Comparison of ENCODE assay signal across 12 cellular contexts in the genomic region with DNA sequence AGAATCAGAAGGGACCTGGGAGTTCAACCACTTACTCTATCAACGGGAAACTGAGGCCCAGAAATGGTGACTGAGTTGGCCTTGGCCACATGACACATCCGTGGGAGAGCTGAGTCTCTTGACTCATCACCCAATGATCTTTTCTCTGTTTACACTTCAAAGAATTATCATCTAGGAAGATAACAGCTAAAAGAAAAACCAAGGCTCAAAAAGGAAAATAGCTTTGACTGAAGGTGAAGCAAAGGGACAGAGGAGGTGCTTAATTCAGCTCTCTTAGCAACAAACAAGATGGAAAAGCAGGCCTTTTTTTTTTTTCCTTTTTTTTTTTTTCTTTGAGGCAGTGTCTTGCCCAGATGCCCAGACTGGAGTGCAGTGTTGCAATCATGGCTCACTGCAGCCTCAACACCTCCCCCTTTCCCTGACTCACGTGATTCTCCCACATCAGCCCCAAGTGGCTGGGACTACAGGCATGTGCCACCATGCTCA. TPM values are rescaled to one million over a fixed set of nuclear protein-coding genes. Genes with fewer than 3 reads are reported as not detected.
DNase-seq lines count a peak whose midpoint lies in the region; ATAC-seq and TF ChIP-seq lines count a peak whose summit lies in the region.
"Had no signal": no experiment of that assay in that cellular context is flagged by ENCODE, and none has a peak within 500 bp of the region (broad histone marks: within the 10 kb centered on the region; RNA-seq: fewer than 3 reads in every experiment).

No MANE protein-coding gene starts in this region.

- H3K4me1 ChIP-seq in HEK293 (ENCODE audit: control insufficient read depth, insufficient read depth, low read length) (no peaks in the 10 kb centered on the region), RWPE2 (ENCODE audit: insufficient read depth, poor library complexity, severe bottlenecking) (peaks cover 8% of the 10 kb centered on the region), suprapubic skin (no peaks in the 10 kb centered on the region)

- H3K27ac ChIP-seq in HEK293 (ENCODE audit: extremely low read depth, low read depth, low read length), result no peak overlapping the region
- no peak overlapping the region for H3K27ac ChIP-seq in RWPE2 (ENCODE audit: poor library complexity, severe bottlenecking)
- H3K27ac ChIP-seq in suprapubic skin, result no peak overlapping the region

- TF ChIP-seq CTCF in HEK293 (tag by site-specific recombination; IDR thresholded peaks at IDR 0.05), result no peak
- TF ChIP-seq CTCF in RWPE2 (IDR thresholded peaks at IDR 0.05; ENCODE audit: poor library complexity, severe bottlenecking), result no peak
- no peak for TF ChIP-seq CTCF in suprapubic skin (IDR thresholded peaks at IDR 0.05)

- WGBS in suprapubic skin, result 63% methylated on average over 3 of the region's 3 CpGs

- TF ChIP-seq POLR2A in suprapubic skin (IDR thresholded peaks at IDR 0.05), result no peak

- CTCF ChIA-PET in HEK293 (lab: Yijun Ruan, JAX), result interaction anchor here (0.5 to 3.9 kb wide), 5 partner anchors 13 to 595 kb away, joined by 3 to 36 read pairs (median 3); no protein-coding TSS in a partner anchor

- POLR2A ChIA-PET in HEK293 (lab: Yijun Ruan, JAX), result interaction anchor here (0.7 kb wide), 1 partner anchor 250 kb away, joined by 3 read pairs; no protein-coding TSS in a partner anchor

- 0 out of 3 replicates have a peak, but pooled peaks have one; percentile 61 for ATAC-seq in RWPE2 (ENCODE audit: low read depth)
- ATAC-seq in HG03571 (IDR thresholded peaks at IDR 0.05; ENCODE audit: unreplicated experiment), result no peak
- ATAC-seq in GM21423 (IDR thresholded peaks at IDR 0.05; ENCODE audit: unreplicated experiment), result no peak
- ATAC-seq: T-helper 17 cell had no signal

- no peak for TF ChIP-seq EP300 in suprapubic skin (IDR thresholded peaks at IDR 0.05)

- H3K9me3 ChIP-seq in HEK293 (ENCODE audit: control insufficient read depth, insufficient read depth, low read depth, low read length), result no peaks in the 10 kb centered on the region
- no peaks in the 10 kb centered on the region for H3K9me3 ChIP-seq in RWPE2 (ENCODE audit: severe bottlenecking)
- H3K9me3 ChIP-seq in suprapubic skin, result no peaks in the 10 kb centered on the region
- H3K9me3 ChIP-seq: heart left ventricle had no signal

- H3K4me3 ChIP-seq in HEK293 (ENCODE audit: low read depth, low read length) (no peak overlapping the region), RWPE2 (ENCODE audit: severe bottlenecking) (no peak overlapping the region), suprapubic skin (no peak overlapping the region)
- H3K4me3 ChIP-seq: heart left ventricle had no signal

- DNase-seq in RWPE2 (ENCODE audit: low spot score), result no peak
- DNase-seq in fibroblast of peridontal ligament (ENCODE audit: extremely low read depth), result peak; percentile 73
- DNase-seq in renal cortical epithelial cell (ENCODE audit: low read depth), result peak; percentile 83
- no peak for DNase-seq in suprapubic skin (ENCODE audit: low spot score in 2 of 2)
- DNase-seq in NCI-H774 (lab: John Stamatoyannopoulos, UW), result no peak
- DNase-seq: NCI-H1694; stimulated activated CD8-positive, alpha-beta memory T cell treated with anti-CD3 and anti-CD28 coated beads, Interleukin-4, amount 100 ng/mL, for 48 hours; T-helper 17 cell had no signal

- H3K36me3 ChIP-seq in HEK293 (ENCODE audit: control insufficient read depth in 2 of 2, insufficient read depth in 1 of 2, low read length in 2 of 2) (peaks cover 13 to 70% of the 10 kb centered on the region in 2 experiments), RWPE2 (ENCODE audit: low read depth) (peaks cover 59% of the 10 kb centered on the region), suprapubic skin (peaks cover 23% of the 10 kb centered on the region)

- H3K27me3 ChIP-seq in RWPE2 (ENCODE audit: insufficient read depth, poor library complexity, severe bottlenecking) (no peaks in the 10 kb centered on the region), suprapubic skin (no peaks in the 10 kb centered on the region)
- H3K27me3 ChIP-seq: heart left ventricle had no signal

TF ChIP-seq in HEK293, 187 proteins besides CTCF, POLR2A, EP300 and RAD21:
- TF ChIP-seq ZNF391 (tag by site-specific recombination; IDR thresholded peaks at IDR 0.05; ENCODE audit: borderline replicate concordance, low read depth), result no peak
- TF ChIP-seq, protein P1, sequence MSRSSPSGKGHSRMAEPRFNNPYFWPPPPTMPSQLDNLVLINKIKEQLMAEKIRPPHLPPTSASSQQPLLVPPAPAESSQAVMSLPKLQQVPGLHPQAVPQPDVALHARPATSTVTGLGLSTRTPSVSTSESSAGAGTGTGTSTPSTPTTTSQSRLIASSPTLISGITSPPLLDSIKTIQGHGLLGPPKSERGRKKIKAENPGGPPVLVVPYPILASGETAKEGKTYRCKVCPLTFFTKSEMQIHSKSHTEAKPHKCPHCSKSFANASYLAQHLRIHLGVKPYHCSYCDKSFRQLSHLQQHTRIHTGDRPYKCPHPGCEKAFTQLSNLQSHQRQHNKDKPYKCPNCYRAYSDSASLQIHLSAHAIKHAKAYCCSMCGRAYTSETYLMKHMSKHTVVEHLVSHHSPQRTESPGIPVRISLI (tag by site-specific recombination; IDR thresholded peaks at IDR 0.05), result 0 out of 2 replicates have a peak, but pooled peaks have one; percentile 46

RNA-seq across cellular contexts. Expression of gene ERCC4, which starts 16.7 kb away (rescaled TPM):
- 7.8 and 10.2 TPM in 2 replicates for total RNA-seq in renal cortical epithelial cell
- 1 to 10 TPM; 4.3 to 6.0 (median 5.2) TPM for total RNA-seq in suprapubic skin

Comparison
In these comparisons a context has a peak if more than half of its experiments do, and no peak if none do; other contexts are left out.
1. DNase-seq: peak in fibroblast of peridontal ligament (single experiment) and renal cortical epithelial cell (single experiment); none in RWPE2 (single experiment), suprapubic skin (0 of 2) and NCI-H774 (single experiment).